15 cellular contexts compared by ENCODE assay signal in the genomic region with DNA sequence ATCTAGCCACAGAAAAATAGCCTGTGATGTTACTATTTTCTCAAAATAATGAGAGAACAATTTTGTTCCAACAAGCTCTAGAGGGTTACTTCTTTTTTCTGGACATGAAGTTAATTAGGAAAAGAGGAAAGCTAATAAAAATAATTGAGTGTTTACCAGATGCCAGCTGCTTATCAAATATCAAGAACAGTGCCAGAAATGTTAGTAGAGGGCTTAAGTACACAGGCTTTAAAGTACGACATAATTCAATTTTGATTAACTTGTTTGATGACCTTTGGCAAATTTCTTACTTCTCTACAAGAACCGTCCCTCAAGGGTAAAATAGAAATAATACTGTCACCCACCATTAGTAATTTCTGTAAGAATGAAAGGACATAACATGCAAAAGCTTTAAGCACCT.
"Had no signal": no experiment of that assay in that cellular context is flagged by ENCODE, and none has a peak within 500 bp of the region (broad histone marks: within the 10 kb centered on the region; RNA-seq: fewer than 3 reads in every experiment).

No MANE protein-coding gene starts in this region.

- H3K9me3 ChIP-seq: gastrocnemius medialis, left ventricle myocardium inferior, lower lobe of right lung, pancreas had no signal

- FAIRE-seq: endometrium, pancreas, urothelium cell line had no signal

- H3K36me3 ChIP-seq: gastrocnemius medialis, left ventricle myocardium inferior, lower lobe of right lung, pancreas had no signal

- H3K27ac ChIP-seq: gastrocnemius medialis, left ventricle myocardium inferior, lower lobe of right lung, pancreas had no signal

- DNase-seq: effector memory CD4-positive, alpha-beta T cell; gastrocnemius medialis; islet precursor cell; left ventricle myocardium inferior; lower lobe of right lung; midbrain; naive B cell; occipital lobe; pancreas; right cardiac atrium; small intestine; stimulated activated CD4-positive, alpha-beta T cell treated with anti-CD3 and anti-CD28 coated beads, Interleukin-2, amount 100 ng/mL, for 48 hours; stimulated activated naive CD4-positive, alpha-beta T cell treated with Interleukin-2 at 50 U/mL for 16 hours had no signal

- H3K4me3 ChIP-seq: gastrocnemius medialis, left ventricle myocardium inferior, lower lobe of right lung, pancreas had no signal

- H3K27me3 ChIP-seq: gastrocnemius medialis, pancreas had no signal

- H3K4me1 ChIP-seq: gastrocnemius medialis, left ventricle myocardium inferior, lower lobe of right lung had no signal
